Comparison of ENCODE assay signal across 9 cellular contexts in genomic region chr12:3962661-3963483, GRCh38.
A peak's percentile ranks its signal among the peaks of the same experiment; 100 is the strongest.
DNase-seq lines count a peak whose midpoint lies in the region; ATAC-seq and TF ChIP-seq lines count a peak whose summit lies in the region.
"Had no signal": no experiment of that assay in that cellular context is flagged by ENCODE, and none has a peak within 500 bp of the region (broad histone marks: within the 10 kb centered on the region; RNA-seq: fewer than 3 reads in every experiment).

No MANE protein-coding gene starts in this region.

- peak overlapping the region in 1 of 7 donors; percentile 42 for H3K27ac Mint-ChIP-seq in CD14-positive monocyte

- H3K4me1 ChIP-seq in parathyroid adenoma (peaks cover 36% of the 10 kb centered on the region), GM23248 (ENCODE audit: insufficient read depth) (no peaks in the 10 kb centered on the region)

- TF ChIP-seq CTCF in CD14-positive monocyte (IDR thresholded peaks at IDR 0.05) (peak; percentile 55), parathyroid adenoma (IDR thresholded peaks at IDR 0.05) (peak; percentile 45)

- H2AFZ ChIP-seq in parathyroid adenoma, result peak overlapping the region; percentile 68
- H2AFZ ChIP-seq in GM23248, result no peak overlapping the region

- WGBS in GM23248 (ENCODE audit: low coverage in 1 of 2, low lambda C conversion rate in 2 of 2, missing lambda C conversion rate in 2 of 2), 2 experiments, result 56 to 67% methylated on average over 8 of the region's 8 CpGs

- H3K4me1 Mint-ChIP-seq in CD14-positive monocyte, result peaks cover 16% of the 10 kb centered on the region

- H3K9me3 ChIP-seq in parathyroid adenoma (ENCODE audit: control insufficient read depth, low read length), result no peaks in the 10 kb centered on the region
- no peaks in the 10 kb centered on the region for H3K9me3 ChIP-seq in GM23248 (ENCODE audit: low read depth)

- no peak for ATAC-seq in HG02623 (IDR thresholded peaks at IDR 0.05; ENCODE audit: unreplicated experiment)

- DNase-seq in CD14-positive monocyte (ENCODE audit: low spot score) (peak; percentile 73), T-helper 9 cell (peak; percentile 57), iPS-NIHi11 (ENCODE audit: low spot score) (no peak), GM23248 (no peak), epidermal melanocyte (ENCODE audit: insufficient read length, low spot score) (no peak)
- peak; percentile 66 for DNase-seq in activated naive CD4-positive, alpha-beta T cell treated with Interleukin-2 at 50 U/mL for 16 hours
- DNase-seq: NCI-H1417 treated with DMSO at 0.1 percent for 48 hours had no signal

- H3K27me3 ChIP-seq in parathyroid adenoma (ENCODE audit: control insufficient read depth, insufficient read depth, low read length) (no peaks in the 10 kb centered on the region), GM23248 (replicated peaks; ENCODE audit: insufficient read depth) (peaks cover 11% of the 10 kb centered on the region)

- peak overlapping the region in 1 of 2 donors; percentile 12 for H3K4me3 Mint-ChIP-seq in CD14-positive monocyte

- H3K36me3 Mint-ChIP-seq in CD14-positive monocyte, result no peaks in the 10 kb centered on the region

- H3K27me3 Mint-ChIP-seq in CD14-positive monocyte (ENCODE audit: low read depth in 3 of 3), result peaks cover 1 to 3% (median 1%) of the 10 kb centered on the region in 3 donors

- H4K20me1 ChIP-seq in GM23248 (ENCODE audit: insufficient read depth), result no peaks in the 10 kb centered on the region

- H3K79me2 ChIP-seq in parathyroid adenoma (no peaks in the 10 kb centered on the region), GM23248 (ENCODE audit: insufficient read depth) (no peaks in the 10 kb centered on the region)

- H3K9me3 Mint-ChIP-seq in CD14-positive monocyte, result peaks cover 0 to 8% (median 4%) of the 10 kb centered on the region in 7 donors

- H3K9me2 ChIP-seq in GM23248 (ENCODE audit: insufficient read depth), result no peaks in the 10 kb centered on the region

- in situ Hi-C loops in GM23248 (cut with MboI), result no loop called here

- intact Hi-C loops in CD14-positive monocyte (cut with micrococcal nuclease), result no loop called here

- H3F3A ChIP-seq in GM23248 (ENCODE audit: insufficient read depth), result no peaks in the 10 kb centered on the region

- H3K27ac ChIP-seq in parathyroid adenoma (peak overlapping the region; percentile 84), GM23248 (no peak overlapping the region)

- H3K4me3 ChIP-seq in parathyroid adenoma (ENCODE audit: low read depth, low read length) (no peak overlapping the region), GM23248 (no peak overlapping the region)

- H3K4me2 ChIP-seq in parathyroid adenoma (ENCODE audit: low read length), result no peak overlapping the region
- H3K4me2 ChIP-seq in GM23248 (ENCODE audit: unreplicated experiment), result no peak overlapping the region

- no peaks in the 10 kb centered on the region for H3K36me3 ChIP-seq in parathyroid adenoma (ENCODE audit: control insufficient read depth, insufficient read depth, low read length)
- no peaks in the 10 kb centered on the region for H3K36me3 ChIP-seq in GM23248 (ENCODE audit: low read depth)

- H3K9ac ChIP-seq in parathyroid adenoma (no peak overlapping the region), GM23248 (no peak overlapping the region)

Comparison
In these comparisons a context has a peak if more than half of its experiments do, and no peak if none do; other contexts are left out.
1. DNase-seq: peak in CD14-positive monocyte (single experiment), T-helper 9 cell (single experiment) and activated naive CD4-positive, alpha-beta T cell treated with Interleukin-2 at 50 U/mL for 16 hours (single experiment); none in iPS-NIHi11 (single experiment), GM23248 (single experiment) and epidermal melanocyte (single experiment).